ENCODE assay signal across 8 cellular contexts in the genomic region with DNA sequence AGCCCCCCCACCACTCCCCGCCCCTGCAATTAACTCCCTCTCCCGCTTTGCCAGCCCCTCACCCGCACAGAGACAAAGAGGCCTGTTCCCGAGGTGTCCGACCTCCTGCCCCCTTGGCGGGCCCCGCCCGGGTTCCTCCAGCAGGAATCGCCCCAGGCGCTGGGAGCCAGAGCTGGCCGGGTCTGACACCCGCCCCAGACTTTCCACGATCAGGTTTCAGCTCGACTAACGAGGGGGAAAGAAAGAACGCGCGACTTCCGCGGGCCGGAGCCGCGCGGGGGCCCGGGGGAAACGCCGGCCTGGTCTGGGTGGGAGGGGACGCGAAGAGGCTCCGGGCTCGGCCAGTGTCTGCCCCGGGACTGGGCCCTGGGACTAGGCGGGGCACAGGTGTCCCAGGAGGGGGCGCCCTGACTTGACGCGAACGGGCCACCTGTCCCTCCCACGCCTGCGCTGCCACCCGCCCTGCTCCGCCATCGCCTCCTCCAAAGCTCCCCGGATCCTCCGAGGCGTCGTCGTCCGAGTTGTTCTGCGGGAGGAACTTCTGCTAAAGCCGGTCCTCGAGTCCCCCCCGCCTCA. TPM values are rescaled to one million over a fixed set of nuclear protein-coding genes. Genes with fewer than 3 reads are reported as not detected.
A peak's percentile ranks its signal among the peaks of the same experiment; 100 is the strongest.
DNase-seq lines count a peak whose midpoint lies in the region; ATAC-seq and TF ChIP-seq lines count a peak whose summit lies in the region.

No MANE protein-coding gene starts in this region.

- no peaks in the 10 kb centered on the region for H3K9me3 ChIP-seq in HUES64 (ENCODE audit: insufficient read depth, low read depth, low read length)
- H3K9me3 ChIP-seq in endocrine pancreas (ENCODE audit: control insufficient read depth, low read length), result no peaks in the 10 kb centered on the region
- no peaks in the 10 kb centered on the region for H3K9me3 ChIP-seq in mucosa of descending colon

- peaks cover 37% of the 10 kb centered on the region for H3K27me3 ChIP-seq in HUES64 (ENCODE audit: insufficient read depth, low read length)
- H3K27me3 ChIP-seq in endocrine pancreas (ENCODE audit: control insufficient read depth, insufficient read depth, low read length), result no peaks in the 10 kb centered on the region

- no peaks in the 10 kb centered on the region for H3K36me3 Mint-ChIP-seq in activated T-helper 1 cell treated with anti-CD3 and anti-CD28 coated beads, Interleukin-12 subunit alpha, Interleukin-12 subunit beta, Interleukin-2, Interleukin-4 antibody, amounts not matched to agents 30 ng/mL and 10 ng/mL and 1 ng/mL, durations not matched to agents 14 hours and 24 hours and 36 hours (ENCODE audit: low read depth)
- no peaks in the 10 kb centered on the region for H3K36me3 Mint-ChIP-seq in activated CD4-positive, alpha-beta T cell treated with anti-CD3 and anti-CD28 coated beads for 36 hours (ENCODE audit: low read depth)

- H3K4me3 ChIP-seq in HUES64 (ENCODE audit: low read length) (peak overlapping the region; percentile 57), endocrine pancreas (ENCODE audit: control insufficient read depth, insufficient read depth, low read length) (peak overlapping the region; percentile 47), mucosa of descending colon (no peak overlapping the region)

- H3K27ac ChIP-seq in HUES64 (ENCODE audit: low read depth, low read length), result peak overlapping the region; percentile 36

- no peaks in the 10 kb centered on the region for H3K9me3 Mint-ChIP-seq in activated T-helper 1 cell treated with anti-CD3 and anti-CD28 coated beads, Interleukin-12 subunit alpha, Interleukin-12 subunit beta, Interleukin-2, Interleukin-4 antibody, amounts not matched to agents 30 ng/mL and 10 ng/mL and 1 ng/mL, durations not matched to agents 14 hours and 24 hours and 36 hours
- H3K9me3 Mint-ChIP-seq in activated CD4-positive, alpha-beta T cell treated with anti-CD3 and anti-CD28 coated beads for 36 hours (ENCODE audit: low read depth), result no peaks in the 10 kb centered on the region

- H3K4me3 Mint-ChIP-seq in activated T-helper 1 cell treated with anti-CD3 and anti-CD28 coated beads, Interleukin-12 subunit alpha, Interleukin-12 subunit beta, Interleukin-2, Interleukin-4 antibody, amounts not matched to agents 30 ng/mL and 10 ng/mL and 1 ng/mL, durations not matched to agents 14 hours and 24 hours and 36 hours, result no peak overlapping the region
- H3K4me3 Mint-ChIP-seq in activated CD4-positive, alpha-beta T cell treated with anti-CD3 and anti-CD28 coated beads for 36 hours, result no peak overlapping the region

- POLR2A ChIA-PET in activated CD4-positive, alpha-beta T cell treated with anti-CD3 and anti-CD28 coated beads for 36 hours (lab: Charles Lee), result interaction anchor here (0.6 kb wide), 1 partner anchor 10 kb away, joined by 3 read pairs; no protein-coding TSS in a partner anchor

- H3K36me3 ChIP-seq in HUES64 (ENCODE audit: insufficient read depth, low read length) (no peaks in the 10 kb centered on the region), endocrine pancreas (ENCODE audit: control insufficient read depth, insufficient read depth, low read length) (no peaks in the 10 kb centered on the region), mucosa of descending colon (ENCODE audit: low read depth) (no peaks in the 10 kb centered on the region)

- H3K4me1 ChIP-seq in HUES64 (ENCODE audit: insufficient read depth, low read length), result peaks cover 37% of the 10 kb centered on the region; the same call in 1 of the 2 replicates
- H3K4me1 ChIP-seq in endocrine pancreas (ENCODE audit: control insufficient read depth, insufficient read depth, low read length), result peaks cover 8% of the 10 kb centered on the region
- peaks cover 12% of the 10 kb centered on the region for H3K4me1 ChIP-seq in mucosa of descending colon (ENCODE audit: low read depth)

- CTCF ChIA-PET in activated CD4-positive, alpha-beta T cell treated with anti-CD3 and anti-CD28 coated beads for 36 hours (lab: Charles Lee), result interaction anchor here (0.6 to 1.2 kb wide), 5 partner anchors 13 to 727 kb away, joined by 3 to 5 read pairs (median 3); no protein-coding TSS in a partner anchor

- peaks cover 53% of the 10 kb centered on the region for H3K27me3 Mint-ChIP-seq in activated T-helper 1 cell treated with anti-CD3 and anti-CD28 coated beads, Interleukin-12 subunit alpha, Interleukin-12 subunit beta, Interleukin-2, Interleukin-4 antibody, amounts not matched to agents 30 ng/mL and 10 ng/mL and 1 ng/mL, durations not matched to agents 14 hours and 24 hours and 36 hours (ENCODE audit: insufficient read depth)
- H3K27me3 Mint-ChIP-seq in activated CD4-positive, alpha-beta T cell treated with anti-CD3 and anti-CD28 coated beads for 36 hours, result peaks cover 55% of the 10 kb centered on the region

- WGBS in HUES64, result under 1% methylated on average over 52 of the region's 52 CpGs

- TF ChIP-seq CTCF in mucosa of descending colon (IDR thresholded peaks at IDR 0.05), result peak; percentile 32

- H3K27ac Mint-ChIP-seq in activated T-helper 1 cell treated with anti-CD3 and anti-CD28 coated beads, Interleukin-12 subunit alpha, Interleukin-12 subunit beta, Interleukin-2, Interleukin-4 antibody, amounts not matched to agents 30 ng/mL and 10 ng/mL and 1 ng/mL, durations not matched to agents 14 hours and 24 hours and 36 hours, result no peak overlapping the region
- no peak overlapping the region for H3K27ac Mint-ChIP-seq in activated CD4-positive, alpha-beta T cell treated with anti-CD3 and anti-CD28 coated beads for 36 hours

- no peaks in the 10 kb centered on the region for H3K4me1 Mint-ChIP-seq in activated T-helper 1 cell treated with anti-CD3 and anti-CD28 coated beads, Interleukin-12 subunit alpha, Interleukin-12 subunit beta, Interleukin-2, Interleukin-4 antibody, amounts not matched to agents 30 ng/mL and 10 ng/mL and 1 ng/mL, durations not matched to agents 14 hours and 24 hours and 36 hours (ENCODE audit: low read depth)
- peaks cover 5% of the 10 kb centered on the region for H3K4me1 Mint-ChIP-seq in activated CD4-positive, alpha-beta T cell treated with anti-CD3 and anti-CD28 coated beads for 36 hours

- intact Hi-C loops in activated T-helper 1 cell treated with anti-CD3 and anti-CD28 coated beads, Interleukin-12 subunit alpha, Interleukin-12 subunit beta, Interleukin-2, Interleukin-4 antibody, amounts not matched to agents 30 ng/mL and 10 ng/mL and 1 ng/mL, durations not matched to agents 14 hours and 24 hours and 36 hours (cut with micrococcal nuclease), result no loop called here
- intact Hi-C loops in activated CD4-positive, alpha-beta T cell treated with anti-CD3 and anti-CD28 coated beads for 36 hours (cut with DNase I, micrococcal nuclease), result no loop called here
- intact Hi-C loops in mucosa of descending colon (cut with DNase I, micrococcal nuclease), result no loop called here

- H3K9ac ChIP-seq in HUES64 (ENCODE audit: low read depth, low read length) (peak overlapping the region; percentile 75), endocrine pancreas (ENCODE audit: control insufficient read depth, insufficient read depth, low read length) (peak overlapping the region; percentile 68)

- DNase-seq in activated T-helper 1 cell treated with Interleukin-2 at 50 U/mL for 16 hours (ENCODE audit: low read depth) (peak; percentile 5), mucosa of descending colon (peak; percentile 69 to 83 (median 79))
- no peak for DNase-seq in activated T-helper 1 cell treated with anti-CD3 and anti-CD28 coated beads, Interleukin-12 subunit alpha, Interleukin-12 subunit beta, Interleukin-2, Interleukin-4 antibody, amounts not matched to agents 30 ng/mL and 10 ng/mL and 1 ng/mL, durations not matched to agents 14 hours and 24 hours and 36 hours (ENCODE audit: low spot score)
- peak; percentile 74 for DNase-seq in activated CD4-positive, alpha-beta T cell treated with anti-CD3 and anti-CD28 coated beads for 36 hours
- peak; percentile 16 for DNase-seq in stimulated activated naive CD4-positive, alpha-beta T cell treated with Interleukin-2 at 50 U/mL for 16 hours (lab: John Stamatoyannopoulos, UW)

- peak; percentile 80 for ATAC-seq in activated CD4-positive, alpha-beta T cell treated with anti-CD3 and anti-CD28 coated beads for 36 hours
- ATAC-seq in mucosa of descending colon (peak; percentile 95), HG03175 (IDR thresholded peaks at IDR 0.05; ENCODE audit: unreplicated experiment) (no peak)

RNA-seq across cellular contexts. Expression of a gene that starts 36.3 kb away (rescaled TPM):
- 0.67 and 0.73 TPM in 2 replicates for total RNA-seq in activated T-helper 1 cell treated with anti-CD3 and anti-CD28 coated beads, Interleukin-12 subunit alpha, Interleukin-12 subunit beta, Interleukin-2, Interleukin-4 antibody, amounts not matched to agents 30 ng/mL and 10 ng/mL and 1 ng/mL, durations not matched to agents 14 hours and 24 hours and 36 hours
- 1.0 TPM for polyA plus RNA-seq in HUES64 (2013, experiment 1 of 2)
- polyA plus RNA-seq in HUES64 (2013, experiment 2 of 2), result 1.6 TPM
- under 1 TPM; 0.82 to 0.84 TPM for total RNA-seq in activated CD4-positive, alpha-beta T cell treated with anti-CD3 and anti-CD28 coated beads for 36 hours
- total RNA-seq in mucosa of descending colon, result 1 to 10 TPM; 4.1 to 8.6 (median 5.9) TPM

RNA-seq across cellular contexts. Expression of a gene that starts 59.8 kb away (rescaled TPM):
- not detected in 2 replicates for total RNA-seq in activated T-helper 1 cell treated with anti-CD3 and anti-CD28 coated beads, Interleukin-12 subunit alpha, Interleukin-12 subunit beta, Interleukin-2, Interleukin-4 antibody, amounts not matched to agents 30 ng/mL and 10 ng/mL and 1 ng/mL, durations not matched to agents 14 hours and 24 hours and 36 hours
- polyA plus RNA-seq in HUES64 (2013, experiment 1 of 2), result 4.7 TPM
- polyA plus RNA-seq in HUES64 (2013, experiment 2 of 2), result 4.8 TPM
- not detected for total RNA-seq in activated CD4-positive, alpha-beta T cell treated with anti-CD3 and anti-CD28 coated beads for 36 hours
- total RNA-seq in mucosa of descending colon, result 10 to 100 TPM in 1 of 3 donors, 1 to 10 TPM in 2; 4.2 to 17.1 (median 6.0) TPM
